In genomic region chr17:40533896-40534295, GRCh38 we compare ENCODE assay signal across 10 cellular contexts. TPM values are rescaled to one million over a fixed set of nuclear protein-coding genes. Genes with fewer than 3 reads are reported as not detected.
DNase-seq lines count a peak whose midpoint lies in the region; ATAC-seq, FAIRE-seq and TF ChIP-seq lines count a peak whose summit lies in the region.
"Had no signal": no experiment of that assay in that cellular context is flagged by ENCODE, and none has a peak within 500 bp of the region (broad histone marks: within the 10 kb centered on the region; RNA-seq: fewer than 3 reads in every experiment).

No MANE protein-coding gene starts in this region.

- DNase-seq in bronchial epithelial cell (ENCODE audit: low read depth) (peak; percentile 64), nephron progenitor cell (no peak), putamen (ENCODE audit: low spot score) (no peak), GM19239 (ENCODE audit: insufficient read length, low spot score) (no peak), D341Med (ENCODE audit: low spot score) (no peak)

- TF ChIP-seq CTCF in bronchial epithelial cell (IDR thresholded peaks at IDR 0.05; ENCODE audit: insufficient read depth, low read length, severe bottlenecking), result no peak
- no peak for TF ChIP-seq CTCF in nephron progenitor cell (IDR thresholded peaks at IDR 0.05)

- H3K9me3 ChIP-seq in BLaER1 (no peaks in the 10 kb centered on the region), KOPT-K1 (ENCODE audit: insufficient read depth, low read length, poor library complexity, severe bottlenecking) (no peaks in the 10 kb centered on the region)

- H3K27ac ChIP-seq in BLaER1, result peak overlapping the region; percentile 42
- peak overlapping the region; percentile 50 for H3K27ac ChIP-seq in KOPT-K1 (ENCODE audit: low read depth, low read length, poor library complexity, severe bottlenecking)

- H3K4me3 ChIP-seq in BLaER1 (no peak overlapping the region), bronchial epithelial cell (ENCODE audit: low read depth, low read length) (no peak overlapping the region)

- H3K27ac Mint-ChIP-seq in nephron progenitor cell, result peak overlapping the region; percentile 15

- H3K27me3 Mint-ChIP-seq in nephron progenitor cell (ENCODE audit: low read depth, poor library complexity), result peaks cover 8% of the 10 kb centered on the region

- H4K20me1 ChIP-seq in BLaER1, result no peaks in the 10 kb centered on the region

- no peaks in the 10 kb centered on the region for H3K9me3 Mint-ChIP-seq in nephron progenitor cell

- no peaks in the 10 kb centered on the region for H3K36me3 Mint-ChIP-seq in nephron progenitor cell (ENCODE audit: low read depth)

- H3K36me3 ChIP-seq in BLaER1 (no peaks in the 10 kb centered on the region), KOPT-K1 (ENCODE audit: insufficient read depth, low read length) (no peaks in the 10 kb centered on the region), bronchial epithelial cell (ENCODE audit: control insufficient read depth, insufficient read depth, low read length) (no peaks in the 10 kb centered on the region)

- no peak for FAIRE-seq in bronchial epithelial cell (lab: Jason Lieb, UNC)
- no peak for FAIRE-seq in GM19239 (lab: Jason Lieb, UNC)

- no peak for ATAC-seq in GM18873 (IDR thresholded peaks at IDR 0.05; ENCODE audit: low FRiP score, unreplicated experiment)

- H3K4me2 ChIP-seq in BLaER1, result peak overlapping the region; percentile 52

- H3K4me1 Mint-ChIP-seq in nephron progenitor cell, result peaks cover 61% of the 10 kb centered on the region

- no peaks in the 10 kb centered on the region for H3K27me3 ChIP-seq in BLaER1
- H3K27me3 ChIP-seq in bronchial epithelial cell (ENCODE audit: control insufficient read depth, insufficient read depth, low read length), result no peaks in the 10 kb centered on the region

- H3K4me3 Mint-ChIP-seq in nephron progenitor cell, result no peak overlapping the region
- H3K4me3 Mint-ChIP-seq: H9 had no signal

- peaks cover 78% of the 10 kb centered on the region for H3K4me1 ChIP-seq in BLaER1

- no peak overlapping the region for H3K9ac ChIP-seq in BLaER1

RNA-seq across cellular contexts. Expression of gene CCR7, which starts 31.4 kb away (rescaled TPM):
- total RNA-seq in bronchial epithelial cell, result not detected in 2 replicates
- total RNA-seq: RPMI7951 had no signal

RNA-seq across cellular contexts. Expression of gene TNS4, which starts 32.5 kb away (rescaled TPM):
- total RNA-seq in bronchial epithelial cell, result 22.0 and 27.1 TPM in 2 replicates
- total RNA-seq: RPMI7951 had no signal
